ENCODE assay signal across 1 cellular context in genomic region chr5:169171495-169171894, GRCh38.
TF ChIP-seq lines count a peak whose summit lies in the region.

No MANE protein-coding gene starts in this region.

TF ChIP-seq in H1, 55 proteins besides CTCF, POLR2A, EP300 and RAD21 (continued from another document):
- TF ChIP-seq CREB1 (IDR thresholded peaks at IDR 0.05), result no peak
- TF ChIP-seq, protein P1, sequence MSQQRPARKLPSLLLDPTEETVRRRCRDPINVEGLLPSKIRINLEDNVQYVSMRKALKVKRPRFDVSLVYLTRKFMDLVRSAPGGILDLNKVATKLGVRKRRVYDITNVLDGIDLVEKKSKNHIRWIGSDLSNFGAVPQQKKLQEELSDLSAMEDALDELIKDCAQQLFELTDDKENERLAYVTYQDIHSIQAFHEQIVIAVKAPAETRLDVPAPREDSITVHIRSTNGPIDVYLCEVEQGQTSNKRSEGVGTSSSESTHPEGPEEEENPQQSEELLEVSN (IDR thresholded peaks at IDR 0.05), result no peak
